ENCODE assay signal across 8 cellular contexts in genomic region chr13:99085139-99085845, GRCh38.
A peak's percentile ranks its signal among the peaks of the same experiment; 100 is the strongest.
DNase-seq lines count a peak whose midpoint lies in the region; ATAC-seq and TF ChIP-seq lines count a peak whose summit lies in the region.

No MANE protein-coding gene starts in this region.

- peak overlapping the region; percentile 81; the same call in 1 of the 2 replicates for H3K4me2 ChIP-seq in SK-N-SH

- H3K27ac ChIP-seq in SK-N-SH (ENCODE audit: low read depth in 2 of 2, low read length in 1 of 2): no peak overlapping the region
- peak overlapping the region in 1 of 2 donors; percentile 28 for H3K27ac ChIP-seq in testis

- DNase-seq in SK-N-SH (no peak), adipocyte (ENCODE audit: low read depth) (no peak), islet precursor cell (peak; percentile 71), testis (peak; percentile 29), midbrain (lab: John Stamatoyannopoulos, UW) (no peak)

- no peak for TF ChIP-seq CTCF in SK-N-SH (IDR thresholded peaks at IDR 0.05)
- no peak for TF ChIP-seq CTCF in testis (IDR thresholded peaks at IDR 0.05)

- no peak overlapping the region for H2AFZ ChIP-seq in SK-N-SH (ENCODE audit: low read depth)

- no peaks in the 10 kb centered on the region for H4K20me1 ChIP-seq in SK-N-SH (ENCODE audit: insufficient read depth)

- H3K9me2 ChIP-seq in SK-N-SH: no peaks in the 10 kb centered on the region

- intact Hi-C loops in testis (cut with DNase I; ENCODE audit: low total_unique reads): no loop called here

- CTCF ChIA-PET in SK-N-SH (lab: Yijun Ruan, JAX): interaction anchor here (0.6 to 1.3 kb wide), 2 partner anchors 19 to 243 kb away, joined by 3 to 4 read pairs; no protein-coding TSS in a partner anchor

- ATAC-seq in SK-N-SH treated with all-trans-retinoic acid at 6 μM for 48 hours (no peak), GM21576 (IDR thresholded peaks at IDR 0.05; ENCODE audit: unreplicated experiment) (no peak), HG03175 (IDR thresholded peaks at IDR 0.05; ENCODE audit: unreplicated experiment) (no peak)

- H3K79me2 ChIP-seq in SK-N-SH (ENCODE audit: insufficient read depth): peaks cover 8% of the 10 kb centered on the region; the same call in 1 of the 2 replicates

- H3K9ac ChIP-seq in SK-N-SH (no peak overlapping the region), adipocyte (ENCODE audit: low read length) (no peak overlapping the region)

- peaks cover 0 to 22% of the 10 kb centered on the region in 2 experiments; a peak in 1 of 4 replicates for H3K4me1 ChIP-seq in SK-N-SH (ENCODE audit: control insufficient read depth in 1 of 2, insufficient read depth in 2 of 2, low read depth in 1 of 2, low read length in 1 of 2)
- no peaks in the 10 kb centered on the region for H3K4me1 ChIP-seq in adipocyte (ENCODE audit: control insufficient read depth, insufficient read depth, low read length)
- H3K4me1 ChIP-seq in testis: peaks cover 5% of the 10 kb centered on the region

- H3K4me3 ChIP-seq in SK-N-SH (ENCODE audit: low read depth in 2 of 2, low read length in 1 of 2) (peak overlapping the region in 1 of 2 experiments; percentile 79; a peak in 2 of 4 replicates), adipocyte (ENCODE audit: low read length) (peak overlapping the region; percentile 54), testis (peak overlapping the region; percentile 69 to 81)

- TF ChIP-seq RAD21 in SK-N-SH (IDR thresholded peaks at IDR 0.05; ENCODE audit: low read length): no peak

- POLR2A ChIA-PET in SK-N-SH (lab: Yijun Ruan, JAX): no interaction called here

- H3K36me3 ChIP-seq in SK-N-SH (replicated peaks in 1 of 2; ENCODE audit: control insufficient read depth in 1 of 2, insufficient read depth in 2 of 2, low read length in 1 of 2): no peaks in the 10 kb centered on the region
- no peaks in the 10 kb centered on the region for H3K36me3 ChIP-seq in adipocyte (ENCODE audit: control insufficient read depth, insufficient read depth, low read length, severe bottlenecking)
- no peaks in the 10 kb centered on the region for H3K36me3 ChIP-seq in testis (ENCODE audit: low read depth, missing control alignments)

- WGBS in SK-N-SH (ENCODE audit: low lambda C conversion rate): 85% methylated on average over 27 of the region's 29 CpGs
- 30 to 38% methylated on average over 22 to 29 of the region's 29 CpGs for WGBS in testis, 2 donors

- no peak for TF ChIP-seq EP300 in SK-N-SH (IDR thresholded peaks at IDR 0.05; ENCODE audit: borderline replicate concordance in 1 of 2, low read depth in 1 of 2, low read length in 1 of 2)

- no peaks in the 10 kb centered on the region for H3K9me3 ChIP-seq in SK-N-SH
- H3K9me3 ChIP-seq in adipocyte (ENCODE audit: control insufficient read depth, low read length): no peaks in the 10 kb centered on the region
- H3K9me3 ChIP-seq in testis: no peaks in the 10 kb centered on the region

- no peaks in the 10 kb centered on the region for H3K27me3 ChIP-seq in SK-N-SH (ENCODE audit: insufficient read depth)
- H3K27me3 ChIP-seq in adipocyte (replicated peaks; ENCODE audit: control insufficient read depth, insufficient read depth, low read length): no peaks in the 10 kb centered on the region
- no peaks in the 10 kb centered on the region for H3K27me3 ChIP-seq in testis

- H3F3A ChIP-seq in SK-N-SH (replicated peaks; ENCODE audit: insufficient read depth): no peaks in the 10 kb centered on the region

- TF ChIP-seq POLR2A in testis (IDR thresholded peaks at IDR 0.05): no peak

TF ChIP-seq in SK-N-SH, 30 proteins besides CTCF, POLR2A, EP300 and RAD21:
- TF ChIP-seq MEF2A (IDR thresholded peaks at IDR 0.05; ENCODE audit: borderline replicate concordance, low read depth): no peak
TF ChIP-seq in SK-N-SH: peak in this region for 0.

TF ChIP-seq in SK-N-SH treated with all-trans-retinoic acid at 6 μM for 48 hours, 23 proteins besides CTCF, POLR2A, EP300 and RAD21:
- no peak for TF ChIP-seq TOX (CRISPR knock-in tag; IDR thresholded peaks at IDR 0.05; ENCODE audit: borderline replicate concordance)
- no peak for TF ChIP-seq CSDC2 (CRISPR knock-in tag; IDR thresholded peaks at IDR 0.05)
- no peak for TF ChIP-seq TSHZ2 (CRISPR knock-in tag; IDR thresholded peaks at IDR 0.05)
- no peak for TF ChIP-seq CSRNP3 (CRISPR knock-in tag; IDR thresholded peaks at IDR 0.05)
- TF ChIP-seq RARB (CRISPR knock-in tag; IDR thresholded peaks at IDR 0.05): no peak
- no peak for TF ChIP-seq ZC3H10 (CRISPR knock-in tag; IDR thresholded peaks at IDR 0.05)
- TF ChIP-seq ARNTL (CRISPR knock-in tag; IDR thresholded peaks at IDR 0.05; ENCODE audit: borderline replicate concordance, low read depth): no peak
- TF ChIP-seq CREB5 (CRISPR knock-in tag; IDR thresholded peaks at IDR 0.05; ENCODE audit: low read depth): no peak
- TF ChIP-seq, protein P1, sequence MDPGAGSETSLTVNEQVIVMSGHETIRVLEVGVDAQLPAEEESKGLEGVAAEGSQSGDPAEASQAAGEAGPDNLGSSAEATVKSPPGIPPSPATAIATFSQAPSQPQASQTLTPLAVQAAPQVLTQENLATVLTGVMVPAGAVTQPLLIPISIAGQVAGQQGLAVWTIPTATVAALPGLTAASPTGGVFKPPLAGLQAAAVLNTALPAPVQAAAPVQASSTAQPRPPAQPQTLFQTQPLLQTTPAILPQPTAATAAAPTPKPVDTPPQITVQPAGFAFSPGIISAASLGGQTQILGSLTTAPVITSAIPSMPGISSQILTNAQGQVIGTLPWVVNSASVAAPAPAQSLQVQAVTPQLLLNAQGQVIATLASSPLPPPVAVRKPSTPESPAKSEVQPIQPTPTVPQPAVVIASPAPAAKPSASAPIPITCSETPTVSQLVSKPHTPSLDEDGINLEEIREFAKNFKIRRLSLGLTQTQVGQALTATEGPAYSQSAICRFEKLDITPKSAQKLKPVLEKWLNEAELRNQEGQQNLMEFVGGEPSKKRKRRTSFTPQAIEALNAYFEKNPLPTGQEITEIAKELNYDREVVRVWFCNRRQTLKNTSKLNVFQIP (CRISPR knock-in tag; IDR thresholded peaks at IDR 0.05; ENCODE audit: borderline replicate concordance, low read depth): no peak
- TF ChIP-seq ZFP30 (CRISPR knock-in tag; IDR thresholded peaks at IDR 0.05): no peak
- no peak for TF ChIP-seq TCF4 (CRISPR knock-in tag; IDR thresholded peaks at IDR 0.05; ENCODE audit: borderline replicate concordance)
- no peak for TF ChIP-seq ZFP3 (CRISPR knock-in tag; IDR thresholded peaks at IDR 0.05)

Comparison
In these comparisons a context has a peak if more than half of its experiments do, and no peak if none do; other contexts are left out.
1. DNase-seq: peak in islet precursor cell (single experiment) and testis (single experiment); none in SK-N-SH (single experiment), adipocyte (single experiment) and midbrain (single experiment).